ENCODE assay signal across 8 cellular contexts in the genomic region with DNA sequence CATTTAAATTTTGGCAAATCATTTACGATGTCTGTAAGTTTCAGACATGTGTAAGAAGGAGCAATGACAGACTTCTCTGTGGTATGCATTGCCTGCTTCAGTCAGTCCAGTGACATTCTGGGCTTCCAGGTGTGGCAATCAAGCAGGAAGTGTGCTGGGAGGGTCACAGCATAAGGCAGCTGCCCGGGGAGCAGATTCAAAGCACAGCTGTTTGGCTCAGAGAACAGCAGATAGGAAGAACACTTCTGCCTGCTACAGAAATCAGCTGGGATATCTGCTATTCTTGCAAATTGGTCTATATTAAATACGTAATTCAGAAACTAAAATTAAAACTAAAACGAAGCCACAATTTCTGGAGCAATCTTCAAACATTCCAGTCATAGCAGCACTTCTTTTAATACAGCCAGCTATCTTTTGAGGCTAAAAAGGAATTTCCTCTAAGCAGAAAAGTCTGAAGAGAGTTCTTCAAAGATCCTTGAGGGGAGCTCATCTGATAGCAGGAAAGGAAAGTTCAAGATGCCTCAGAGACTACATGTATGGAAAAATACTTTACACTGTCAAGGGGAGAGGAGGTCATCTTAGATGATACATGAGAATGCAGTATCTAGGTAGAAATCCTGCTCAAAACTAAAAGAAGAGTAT. TPM values are rescaled to one million over a fixed set of nuclear protein-coding genes. Genes with fewer than 3 reads are reported as not detected.
DNase-seq lines count a peak whose midpoint lies in the region; ATAC-seq and TF ChIP-seq lines count a peak whose summit lies in the region.

No MANE protein-coding gene starts in this region.

- TF ChIP-seq CTCF in OCI-LY3 (IDR thresholded peaks at IDR 0.05; ENCODE audit: low read depth, low read length) (no peak), uterus (IDR thresholded peaks at IDR 0.05) (no peak)

- H3K4me2 ChIP-seq in BLaER1 treated with 17β-estradiol and CSF1 and Interleukin-3, amounts not matched to agents 10 nM and 100 nM, result peak overlapping the region in 10 of 11 experiments; percentile 8 to 52 (median 30); a peak in 15 of 22 replicates
- H3K4me2 ChIP-seq in OCI-LY3 (ENCODE audit: low read length), result peak overlapping the region; percentile 46

- no peak for TF ChIP-seq POLR2A in uterus (IDR thresholded peaks at IDR 0.05)

- no peak overlapping the region for H2AFZ ChIP-seq in OCI-LY3 (ENCODE audit: low read depth, low read length)

- intact Hi-C loops in uterus (cut with DNase I; ENCODE audit: low total_unique reads), result no loop called here

- no peak overlapping the region for H3K4me3 ChIP-seq in BLaER1 treated with 17β-estradiol and CSF1 and Interleukin-3, amounts not matched to agents 10 nM and 100 nM
- H3K4me3 ChIP-seq in OCI-LY3 (ENCODE audit: low read length), result no peak overlapping the region; the same call in 1 of the 2 replicates
- H3K4me3 ChIP-seq in uterus, result no peak overlapping the region

- peaks cover 6 to 25% (median 17%) of the 10 kb centered on the region in 10 experiments; a peak in 19 of 20 replicates for H3K4me1 ChIP-seq in BLaER1 treated with 17β-estradiol and CSF1 and Interleukin-3, amounts not matched to agents 10 nM and 100 nM
- H3K4me1 ChIP-seq in OCI-LY3 (ENCODE audit: low read length) (peaks cover 55% of the 10 kb centered on the region), uterus (no peaks in the 10 kb centered on the region)

- no peaks in the 10 kb centered on the region for H4K20me1 ChIP-seq in BLaER1 treated with 17β-estradiol and CSF1 and Interleukin-3, amounts not matched to agents 10 nM and 100 nM
- H4K20me1 ChIP-seq in OCI-LY3 (ENCODE audit: insufficient read depth, low read length), result no peaks in the 10 kb centered on the region

- peak overlapping the region in 3 of 11 experiments; percentile 4 to 35 (median 12); a peak in 2 of 22 replicates for H3K9ac ChIP-seq in BLaER1 treated with 17β-estradiol and CSF1 and Interleukin-3, amounts not matched to agents 10 nM and 100 nM
- no peak overlapping the region for H3K9ac ChIP-seq in OCI-LY3 (ENCODE audit: low read length)

- DNase-seq in iPS DF 4.7 (ENCODE audit: extremely low read depth, low spot score) (peak; percentile 19), NCI-H526 treated with DMSO at 0.1 percent for 48 hours (lab: John Stamatoyannopoulos, UW) (no peak), uterus (no peak), D341Med (ENCODE audit: low spot score) (no peak)

- no peaks in the 10 kb centered on the region for H3K36me3 ChIP-seq in BLaER1 treated with 17β-estradiol and CSF1 and Interleukin-3, amounts not matched to agents 10 nM and 100 nM
- no peaks in the 10 kb centered on the region for H3K36me3 ChIP-seq in OCI-LY3 (replicated peaks; ENCODE audit: low read depth, low read length)
- H3K36me3 ChIP-seq in uterus, result no peaks in the 10 kb centered on the region

- no peaks in the 10 kb centered on the region for H3K27me3 ChIP-seq in BLaER1 treated with 17β-estradiol and CSF1 and Interleukin-3, amounts not matched to agents 10 nM and 100 nM
- no peaks in the 10 kb centered on the region for H3K27me3 ChIP-seq in OCI-LY3 (ENCODE audit: low read depth, low read length)
- no peaks in the 10 kb centered on the region for H3K27me3 ChIP-seq in uterus

- H3K9me3 ChIP-seq in BLaER1 treated with 17β-estradiol and CSF1 and Interleukin-3, amounts not matched to agents 10 nM and 100 nM (replicated peaks in 1 of 11), result peaks cover 0 to 7% (median 0%) of the 10 kb centered on the region in 11 experiments; a peak in 5 of 22 replicates
- H3K9me3 ChIP-seq in OCI-LY3 (ENCODE audit: insufficient read depth, low read length) (peaks cover 7% of the 10 kb centered on the region; the same call in 1 of the 2 replicates), uterus (no peaks in the 10 kb centered on the region)

- H3K27ac ChIP-seq in BLaER1 treated with 17β-estradiol and CSF1 and Interleukin-3, amounts not matched to agents 10 nM and 100 nM, result peak overlapping the region in 4 of 11 experiments; percentile 50 to 66 (median 58); a peak in 7 of 22 replicates
- H3K27ac ChIP-seq in OCI-LY3 (ENCODE audit: low read length) (peak overlapping the region; percentile 3; the same call in 1 of the 2 replicates), uterus (no peak overlapping the region)

- H3K79me2 ChIP-seq in OCI-LY3 (ENCODE audit: low read length), result no peaks in the 10 kb centered on the region

- ATAC-seq in GM19023 (IDR thresholded peaks at IDR 0.05; ENCODE audit: unreplicated experiment) (peak; percentile 99), HG03060 (IDR thresholded peaks at IDR 0.05; ENCODE audit: low read depth, unreplicated experiment) (peak; percentile 98)

RNA-seq across cellular contexts. Expression of a gene that starts 47.4 kb away (rescaled TPM):
- total RNA-seq in uterus, result 10 to 100 TPM in 3 of 4 donors, 1 to 10 TPM in 1; 7.7 to 48.2 (median 19.2) TPM
